20 cellular contexts compared by ENCODE assay signal in genomic region chr17:49967205-49967604, GRCh38. TPM values are rescaled to one million over a fixed set of nuclear protein-coding genes. Genes with fewer than 3 reads are reported as not detected.
A peak's percentile ranks its signal among the peaks of the same experiment; 100 is the strongest.
DNase-seq lines count a peak whose midpoint lies in the region; ATAC-seq and TF ChIP-seq lines count a peak whose summit lies in the region.
"Had no signal": no experiment of that assay in that cellular context is flagged by ENCODE, and none has a peak within 500 bp of the region (broad histone marks: within the 10 kb centered on the region; RNA-seq: fewer than 3 reads in every experiment).

No MANE protein-coding gene starts in this region.

- H3K27ac ChIP-seq in CD4-positive, CD25-positive, alpha-beta regulatory T cell (ENCODE audit: insufficient read depth, low read length, poor library complexity, severe bottlenecking): no peak overlapping the region
- H3K27ac ChIP-seq in HEK293 (ENCODE audit: extremely low read depth, low read depth, low read length): no peak overlapping the region
- H3K27ac ChIP-seq: BLaER1 treated with 17β-estradiol and CSF1 and Interleukin-3, amounts not matched to agents 10 nM and 100 nM had no signal

- H3K4me1 ChIP-seq in CD4-positive, CD25-positive, alpha-beta regulatory T cell (ENCODE audit: control insufficient read depth, insufficient read depth, low read length, poor library complexity, severe bottlenecking): peaks cover 39% of the 10 kb centered on the region
- H3K4me1 ChIP-seq in HEK293 (ENCODE audit: control insufficient read depth, insufficient read depth, low read length): no peaks in the 10 kb centered on the region
- peaks cover 17% of the 10 kb centered on the region for H3K4me1 ChIP-seq in iPS-15b (ENCODE audit: control insufficient read depth, insufficient read depth, low read length)
- H3K4me1 ChIP-seq: BE2C had no signal

- no peak overlapping the region for H3K9ac ChIP-seq in iPS-15b (ENCODE audit: low read depth, low read length)
- H3K9ac ChIP-seq: BLaER1 treated with 17β-estradiol and CSF1 and Interleukin-3, amounts not matched to agents 10 nM and 100 nM had no signal

- peaks cover 45% of the 10 kb centered on the region for H3K27me3 ChIP-seq in CD4-positive, CD25-positive, alpha-beta regulatory T cell (ENCODE audit: control insufficient read depth, insufficient read depth, low read length)
- H3K27me3 ChIP-seq in iPS-15b (ENCODE audit: control insufficient read depth, insufficient read depth, low read length): peaks cover 91% of the 10 kb centered on the region

- no peak for DNase-seq in CD4-positive, CD25-positive, alpha-beta regulatory T cell
- no peak for DNase-seq in activated naive CD4-positive, alpha-beta T cell treated with anti-CD3 and anti-CD28 coated beads, Interleukin-2, amount 50 U/mL, for 16 hours
- no peak for DNase-seq in NCI-H1092 (lab: John Stamatoyannopoulos, UW)
- no peak for DNase-seq in dermis blood vessel endothelial cell
- DNase-seq: 8988T; ACHN; BE2C; CD8-positive, alpha-beta memory T cell; COR-L47; DMS153; DND-41; GOT3; H9; HFFc6 had no signal

- no peak for ATAC-seq in CD4-positive, CD25-positive, alpha-beta regulatory T cell (ENCODE audit: low read depth in 2 of 2)
- no peak for ATAC-seq in HG03342 (IDR thresholded peaks at IDR 0.05; ENCODE audit: unreplicated experiment)
- ATAC-seq: A549, HCT116 had no signal

- CTCF ChIA-PET in HEK293 (lab: Yijun Ruan, JAX): interaction anchor here (0.6 to 3.2 kb wide), 6 partner anchors 14 to 1157 kb away, joined by 3 to 23 read pairs (median 6); no protein-coding TSS in a partner anchor

- H3K4me3 Mint-ChIP-seq in CD4-positive, CD25-positive, alpha-beta regulatory T cell: peak overlapping the region in 3 of 4 donors; percentile 3 to 88 (median 23)
- H3K4me3 Mint-ChIP-seq: HFFc6 had no signal

- no peak overlapping the region for H3K27ac Mint-ChIP-seq in CD4-positive, CD25-positive, alpha-beta regulatory T cell
- H3K27ac Mint-ChIP-seq: HFFc6 had no signal

- no peaks in the 10 kb centered on the region for H3K36me3 ChIP-seq in CD4-positive, CD25-positive, alpha-beta regulatory T cell (ENCODE audit: control insufficient read depth, insufficient read depth, low read length)
- no peaks in the 10 kb centered on the region for H3K36me3 ChIP-seq in HEK293 (ENCODE audit: control insufficient read depth in 2 of 2, insufficient read depth in 1 of 2, low read length in 2 of 2)
- no peaks in the 10 kb centered on the region for H3K36me3 ChIP-seq in iPS-15b (ENCODE audit: control insufficient read depth, insufficient read depth, low read length)
- H3K36me3 ChIP-seq: BE2C; BLaER1 treated with 17β-estradiol and CSF1 and Interleukin-3, amounts not matched to agents 10 nM and 100 nM had no signal

- no peak for TF ChIP-seq CTCF in HEK293 (tag by site-specific recombination; IDR thresholded peaks at IDR 0.05)

- H3K9me3 Mint-ChIP-seq in CD4-positive, CD25-positive, alpha-beta regulatory T cell: peaks cover 0 to 17% (median 1%) of the 10 kb centered on the region in 7 donors
- H3K9me3 Mint-ChIP-seq: HFFc6 had no signal

- POLR2A ChIA-PET in HEK293 (lab: Yijun Ruan, JAX): interaction anchor here (1.5 kb wide), 1 partner anchor 28 kb away, joined by 5 read pairs; the partner anchor contains the start of gene DLX3

- H3K4me1 Mint-ChIP-seq in CD4-positive, CD25-positive, alpha-beta regulatory T cell: peaks cover 5 to 66% (median 28%) of the 10 kb centered on the region in 4 donors

- peaks cover 91% of the 10 kb centered on the region for H3K27me3 Mint-ChIP-seq in CD4-positive, CD25-positive, alpha-beta regulatory T cell

- H3K36me3 Mint-ChIP-seq in CD4-positive, CD25-positive, alpha-beta regulatory T cell: peaks cover 3% of the 10 kb centered on the region
- H3K36me3 Mint-ChIP-seq: CD8-positive, alpha-beta memory T cell had no signal

- no peak overlapping the region for H3K4me3 ChIP-seq in CD4-positive, CD25-positive, alpha-beta regulatory T cell (ENCODE audit: low read depth, low read length)
- H3K4me3 ChIP-seq in HEK293 (ENCODE audit: low read depth, low read length): no peak overlapping the region
- H3K4me3 ChIP-seq in iPS-15b (ENCODE audit: low read depth, low read length): peak overlapping the region; percentile 22
- H3K4me3 ChIP-seq: BLaER1 treated with 17β-estradiol and CSF1 and Interleukin-3, amounts not matched to agents 10 nM and 100 nM had no signal

- no peaks in the 10 kb centered on the region for H3K9me3 ChIP-seq in CD4-positive, CD25-positive, alpha-beta regulatory T cell (ENCODE audit: control insufficient read depth in 2 of 2, low read length in 2 of 2)
- no peaks in the 10 kb centered on the region for H3K9me3 ChIP-seq in HEK293 (ENCODE audit: control insufficient read depth, insufficient read depth, low read depth, low read length)
- H3K9me3 ChIP-seq in iPS-15b (ENCODE audit: control insufficient read depth, insufficient read depth, low read length): no peaks in the 10 kb centered on the region
- H3K9me3 ChIP-seq: A549, BE2C had no signal

TF ChIP-seq in HEK293, 187 proteins besides CTCF, POLR2A, EP300 and RAD21:
- no peak for TF ChIP-seq TCF7L2 (IDR thresholded peaks at IDR 0.05; ENCODE audit: borderline replicate concordance, low read depth, low read length)
- peak; percentile 70 for TF ChIP-seq EGR2 (tag by site-specific recombination; IDR thresholded peaks at IDR 0.05; ENCODE audit: low read depth)
- TF ChIP-seq ZNF202 (tag by site-specific recombination; IDR thresholded peaks at IDR 0.05; ENCODE audit: borderline replicate concordance): no peak
- peak; percentile 70 for TF ChIP-seq ZNF513 (tag by site-specific recombination; IDR thresholded peaks at IDR 0.05)
- no peak for TF ChIP-seq ZNF138 (tag by site-specific recombination; IDR thresholded peaks at IDR 0.05; ENCODE audit: borderline replicate concordance)
- TF ChIP-seq ZNF518A (tag by site-specific recombination; conservative IDR thresholded peaks at IDR 0.05; ENCODE audit: low read depth): no peak
- TF ChIP-seq ZFHX2 (tag by site-specific recombination; conservative IDR thresholded peaks at IDR 0.05): peak; percentile 19; the same call in 1 of the 2 replicates
- no peak for TF ChIP-seq ZBTB1 (tag by site-specific recombination; IDR thresholded peaks at IDR 0.05)
- TF ChIP-seq KLF10 (tag by site-specific recombination; IDR thresholded peaks at IDR 0.05): no peak

RNA-seq across cellular contexts. Expression of gene DLX4, which starts 1.8 kb away (rescaled TPM):
- total RNA-seq in CD4-positive, CD25-positive, alpha-beta regulatory T cell: not detected
- not detected for polyA plus RNA-seq in CD4-positive, CD25-positive, alpha-beta regulatory T cell
- total RNA-seq in dermis blood vessel endothelial cell: not detected in 2 replicates
- total RNA-seq: HFFc6 had no signal
- polyA plus RNA-seq: CD8-positive, alpha-beta memory T cell had no signal

RNA-seq across cellular contexts. Expression of gene DLX3, which starts 27.8 kb away (rescaled TPM):
- total RNA-seq in CD4-positive, CD25-positive, alpha-beta regulatory T cell: not detected
- polyA plus RNA-seq in CD4-positive, CD25-positive, alpha-beta regulatory T cell: under 1 TPM in 2 of 4 donors, not detected in 2; 0.06 to 0.09 TPM
- total RNA-seq in dermis blood vessel endothelial cell: not detected in 2 replicates
- total RNA-seq: HFFc6 had no signal
- polyA plus RNA-seq: CD8-positive, alpha-beta memory T cell had no signal
